ENCODE assay signal across 10 cellular contexts in genomic region chr19:37855098-37855497, GRCh38. TPM values are rescaled to one million over a fixed set of nuclear protein-coding genes. Genes with fewer than 3 reads are reported as not detected.
DNase-seq lines count a peak whose midpoint lies in the region; ATAC-seq and TF ChIP-seq lines count a peak whose summit lies in the region.
"Had no signal": no experiment of that assay in that cellular context is flagged by ENCODE, and none has a peak within 500 bp of the region (broad histone marks: within the 10 kb centered on the region; RNA-seq: fewer than 3 reads in every experiment).

No MANE protein-coding gene starts in this region.

- no peak overlapping the region for H3K4me3 Mint-ChIP-seq in Caco-2 (ENCODE audit: unreplicated experiment)

- BruUV-seq in Caco-2 (replicated peaks; lab: Mats Ljungman, UMichigan) = no TSS peak

- H3K9me3 ChIP-seq in BE2C (peaks cover 3% of the 10 kb centered on the region), parathyroid adenoma (ENCODE audit: control insufficient read depth, low read length) (no peaks in the 10 kb centered on the region), Caco-2 (no peaks in the 10 kb centered on the region)

- ATAC-seq in GM18873 (IDR thresholded peaks at IDR 0.05; ENCODE audit: low FRiP score, unreplicated experiment) = no peak

- H3K27ac Mint-ChIP-seq in Caco-2 (ENCODE audit: unreplicated experiment) = no peak overlapping the region

- H3K4me1 Mint-ChIP-seq in Caco-2 (ENCODE audit: low read depth, unreplicated experiment) = no peaks in the 10 kb centered on the region

- H3K4me2 ChIP-seq in parathyroid adenoma (ENCODE audit: low read length) = peak overlapping the region; percentile 49

- H3K4me1 ChIP-seq in BE2C (no peaks in the 10 kb centered on the region), parathyroid adenoma (no peaks in the 10 kb centered on the region), Caco-2 (no peaks in the 10 kb centered on the region)

- CTCF ChIA-PET in Caco-2 (lab: Charles Lee) = no interaction called here

- H3K27ac ChIP-seq in parathyroid adenoma = no peak overlapping the region

- no peaks in the 10 kb centered on the region for H3K9me3 Mint-ChIP-seq in Caco-2 (ENCODE audit: unreplicated experiment)

- H3K9ac ChIP-seq in parathyroid adenoma = no peak overlapping the region

- no peaks in the 10 kb centered on the region for H3K79me2 ChIP-seq in parathyroid adenoma

- H3K36me3 ChIP-seq in BE2C = no peaks in the 10 kb centered on the region
- no peaks in the 10 kb centered on the region for H3K36me3 ChIP-seq in parathyroid adenoma (ENCODE audit: control insufficient read depth, insufficient read depth, low read length)
- H3K36me3 ChIP-seq in Caco-2 (ENCODE audit: control insufficient read depth, insufficient read depth, low read length) = no peaks in the 10 kb centered on the region

- no peak for TF ChIP-seq POLR2A in erythroblast (IDR thresholded peaks at IDR 0.05; ENCODE audit: low read length)

- peak; percentile 76 for DNase-seq in BE2C
- peak; percentile 86 for DNase-seq in NCI-H2171 treated with DMSO at 0.1 percent for 48 hours (lab: John Stamatoyannopoulos, UW)
- peak; percentile 11 to 12 for DNase-seq in erythroblast (lab: John Stamatoyannopoulos, UW)
- no peak for DNase-seq in Caco-2
- DNase-seq in SW480 (ENCODE audit: low spot score) = no peak
- no peak for DNase-seq in SK-N-DZ (ENCODE audit: low spot score)

- no peaks in the 10 kb centered on the region for H3K27me3 Mint-ChIP-seq in Caco-2 (ENCODE audit: insufficient read depth, unreplicated experiment)

- no peak overlapping the region for H3K4me3 ChIP-seq in BE2C (ENCODE audit: low read depth, low read length)
- H3K4me3 ChIP-seq in parathyroid adenoma (ENCODE audit: low read depth, low read length) = peak overlapping the region; percentile 47
- H3K4me3 ChIP-seq in Caco-2 (ENCODE audit: low read depth, low read length) = no peak overlapping the region

- H2AFZ ChIP-seq in parathyroid adenoma = no peak overlapping the region

- no peak for TF ChIP-seq CTCF in BE2C (IDR thresholded peaks at IDR 0.05; ENCODE audit: low read depth, low read length)
- TF ChIP-seq CTCF in parathyroid adenoma (IDR thresholded peaks at IDR 0.05) = no peak
- no peak for TF ChIP-seq CTCF in Caco-2 (IDR thresholded peaks at IDR 0.05; ENCODE audit: insufficient read depth in 1 of 2, low read depth in 1 of 2, low read length in 1 of 2, severe bottlenecking in 1 of 2, unreplicated experiment in 1 of 2)

- POLR2A ChIA-PET in Caco-2 (lab: Charles Lee) = no interaction called here

- intact Hi-C loops in Caco-2 (cut with micrococcal nuclease; ENCODE audit: unreplicated experiment) = no loop called here

- no peaks in the 10 kb centered on the region for H3K36me3 Mint-ChIP-seq in Caco-2 (ENCODE audit: insufficient read depth, unreplicated experiment)

- H3K27me3 ChIP-seq in BE2C = no peaks in the 10 kb centered on the region
- no peaks in the 10 kb centered on the region for H3K27me3 ChIP-seq in parathyroid adenoma (ENCODE audit: control insufficient read depth, insufficient read depth, low read length)
- H3K27me3 ChIP-seq in Caco-2 (replicated peaks; ENCODE audit: control insufficient read depth, insufficient read depth, low read length) = no peaks in the 10 kb centered on the region

RNA-seq across cellular contexts. Expression of gene WDR87, which starts 51.3 kb away (rescaled TPM):
- not detected for polyA plus RNA-seq in BE2C (2012; ENCODE audit: insufficient read depth, insufficient read length, low read depth)
- not detected in 2 replicates for total RNA-seq in Caco-2 (2022)
- not detected in 2 replicates for polyA plus RNA-seq in SK-N-DZ (2014; cell fraction: cytosol; rRNA removed)
- polyA plus RNA-seq in SK-N-DZ (2014; cell fraction: nucleus; rRNA removed) = not detected in 2 replicates
- total RNA-seq: epithelial cell of proximal tubule, renal cortical epithelial cell had no signal

RNA-seq across cellular contexts. Expression of gene SIPA1L3, which starts 51.9 kb away (rescaled TPM):
- polyA plus RNA-seq in BE2C (2012; ENCODE audit: insufficient read depth, insufficient read length, low read depth) = 13.1 TPM
- total RNA-seq in Caco-2 (2022) = 125 and 129 TPM in 2 replicates
- polyA plus RNA-seq in SK-N-DZ (2014; cell fraction: cytosol; rRNA removed) = 3.2 and 10.4 TPM in 2 replicates
- 3.7 and 9.2 TPM in 2 replicates for polyA plus RNA-seq in SK-N-DZ (2014; cell fraction: nucleus; rRNA removed)

Comparison
In these comparisons a context has a peak if more than half of its experiments do, and no peak if none do; other contexts are left out.
1. DNase-seq: peak in BE2C (single experiment), NCI-H2171 treated with DMSO at 0.1 percent for 48 hours (single experiment) and erythroblast (2 of 2); none in Caco-2 (0 of 2), SW480 (single experiment) and SK-N-DZ (single experiment).